In the genomic region with DNA sequence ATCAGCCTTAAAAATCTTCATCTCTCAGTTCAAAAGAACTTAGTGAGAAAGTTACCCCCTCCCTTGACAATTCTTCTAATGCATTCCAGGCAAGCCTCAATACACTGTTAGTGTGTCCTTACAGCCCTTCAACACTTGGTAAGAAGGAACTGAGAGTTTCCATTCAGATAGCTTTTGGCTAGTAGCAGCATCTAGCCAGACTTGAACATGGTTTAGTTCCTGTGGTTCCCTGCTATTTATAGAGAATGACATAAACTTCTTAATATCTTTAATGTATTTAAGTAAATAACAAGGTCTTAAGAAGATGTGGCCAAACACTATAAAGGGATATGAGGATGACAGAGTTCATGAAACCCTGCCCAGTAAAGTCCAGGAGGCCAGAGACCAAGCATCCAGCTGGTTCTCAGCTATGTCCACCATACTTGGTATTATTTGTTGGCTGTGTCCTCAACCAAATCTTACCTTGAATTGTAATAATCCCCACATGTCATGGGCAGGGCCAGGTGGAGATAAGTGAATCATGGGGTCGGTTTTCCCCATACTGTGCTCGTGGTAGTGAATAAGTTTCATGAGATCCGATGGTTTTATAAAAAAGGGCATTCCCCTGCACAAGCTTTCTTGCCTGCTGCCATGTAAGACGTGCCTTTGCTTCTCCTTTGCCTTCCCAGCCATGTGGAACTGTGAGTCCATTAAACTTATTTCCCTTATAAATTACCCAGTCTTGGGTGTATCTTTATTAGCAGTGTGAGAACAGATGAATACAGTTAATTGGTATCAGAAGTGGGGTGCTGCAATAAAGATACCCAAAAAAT, we compare ENCODE assay signal across 31 cellular contexts.
DNase-seq lines count a peak whose midpoint lies in the region; ATAC-seq and TF ChIP-seq lines count a peak whose summit lies in the region.
"Had no signal": no experiment of that assay in that cellular context is flagged by ENCODE, and none has a peak within 500 bp of the region (broad histone marks: within the 10 kb centered on the region; RNA-seq: fewer than 3 reads in every experiment).

No MANE protein-coding gene starts in this region.

- no peaks in the 10 kb centered on the region for H3K27me3 Mint-ChIP-seq in stimulated activated memory B cell treated with anti-CD40 and anti-IgM and Interleukin-4, amounts not matched to agents 10 μg/mL and 1 μg/mL and 100 μg/mL, for 72 hours
- no peaks in the 10 kb centered on the region for H3K27me3 Mint-ChIP-seq in CD4-positive, alpha-beta memory T cell
- H3K27me3 Mint-ChIP-seq: central memory CD8-positive, alpha-beta T cell; dendritic cell treated with granulocyte-macrophage colony-stimulating factor and Interleukin-4, amounts not matched to agents 40 ng/mL and 50 ng/mL, for 4 days; stimulated activated naive CD8-positive, alpha-beta T cell treated with anti-CD3 and anti-CD28 coated beads, Interleukin-15, amount 100 ng/mL, for 72 hours had no signal

- H3K9me3 ChIP-seq in IMR-90 (ENCODE audit: control insufficient read depth, insufficient read depth, low read length), result peaks cover 6% of the 10 kb centered on the region
- H3K9me3 ChIP-seq in CD4-positive, alpha-beta memory T cell (ENCODE audit: control insufficient read depth in 1 of 2, low read length in 2 of 2), result no peaks in the 10 kb centered on the region

- no peak for TF ChIP-seq CTCF in IMR-90 (conservative IDR thresholded peaks at IDR 0.05; ENCODE audit: low read depth, low read length)

- H2BK120ac ChIP-seq in IMR-90 (ENCODE audit: low read depth, low read length), result no peak overlapping the region

- H2BK5ac ChIP-seq in IMR-90 (ENCODE audit: low read depth, low read length, poor library complexity, severe bottlenecking), result no peak overlapping the region

- ATAC-seq in GM18499 (IDR thresholded peaks at IDR 0.05; ENCODE audit: insufficient read depth, unreplicated experiment), result peak; percentile 48
- peak; percentile 60 for ATAC-seq in GM19452 (IDR thresholded peaks at IDR 0.05; ENCODE audit: unreplicated experiment)
- ATAC-seq in IMR-90 (ENCODE audit: low read depth), result no peak
- ATAC-seq in stimulated activated memory B cell treated with anti-CD40 and anti-IgM and Interleukin-4, amounts not matched to agents 10 μg/mL and 1 μg/mL and 100 μg/mL, for 72 hours, result peak; percentile 71
- ATAC-seq: activated CD8-positive, alpha-beta T cell treated with anti-CD3 and anti-CD28 coated beads for 36 hours; body of pancreas; left lung; right cardiac atrium; stimulated activated naive CD8-positive, alpha-beta T cell treated with anti-CD3 and anti-CD28 coated beads, Interleukin-15, amount 100 ng/mL, for 72 hours had no signal

- peaks cover 0 to 10% of the 10 kb centered on the region in 2 experiments; a peak in 2 of 4 replicates for H3K79me1 ChIP-seq in IMR-90 (ENCODE audit: low read depth in 1 of 2, low read length in 2 of 2)

- no peaks in the 10 kb centered on the region for H3K27me3 ChIP-seq in IMR-90 (ENCODE audit: control insufficient read depth, insufficient read depth, low read length)
- no peaks in the 10 kb centered on the region for H3K27me3 ChIP-seq in CD4-positive, alpha-beta memory T cell (ENCODE audit: insufficient read depth, low read length)
- H3K27me3 ChIP-seq: BLaER1 treated with 17β-estradiol and CSF1 and Interleukin-3, amounts not matched to agents 10 nM and 100 nM; body of pancreas; left lung; MG63; Peyer's patch had no signal

- H4K20me1 ChIP-seq in IMR-90 (ENCODE audit: insufficient read depth, low read length), result no peaks in the 10 kb centered on the region

- no peak overlapping the region for H3K4ac ChIP-seq in IMR-90 (ENCODE audit: low read depth, low read length)

- H3K4me3 ChIP-seq in IMR-90 (ENCODE audit: insufficient read depth, low read depth, low read length), result no peak overlapping the region
- no peak overlapping the region for H3K4me3 ChIP-seq in CD4-positive, alpha-beta memory T cell (ENCODE audit: low read length in 2 of 2)
- H3K4me3 ChIP-seq: body of pancreas, left lung, MG63, Peyer's patch, thoracic aorta had no signal

- intact Hi-C loops in IMR-90 (cut with micrococcal nuclease) (loop anchor here (5.0 to 10.0 kb wide), 2 partner anchors 134 to 307 kb away; partner anchors contain the start of gene LARGE1), head of caudate nucleus (cut with DNase I) (no loop called here)
- intact Hi-C loops in CD4-positive, alpha-beta memory T cell (cut with micrococcal nuclease), result no loop called here

- H3K27ac Mint-ChIP-seq in stimulated activated memory B cell treated with anti-CD40 and anti-IgM and Interleukin-4, amounts not matched to agents 10 μg/mL and 1 μg/mL and 100 μg/mL, for 72 hours, result no peak overlapping the region
- H3K27ac Mint-ChIP-seq in CD4-positive, alpha-beta memory T cell, result no peak overlapping the region
- H3K27ac Mint-ChIP-seq: activated CD8-positive, alpha-beta T cell treated with anti-CD3 and anti-CD28 coated beads for 36 hours; activated naive CD4-positive, alpha-beta T cell treated with anti-CD3 and anti-CD28 coated beads for 36 hours; activated T-helper 1 cell treated with anti-CD3 and anti-CD28 coated beads, Interleukin-12 subunit alpha, Interleukin-12 subunit beta, Interleukin-2, Interleukin-4 antibody, amounts not matched to agents 30 ng/mL and 10 ng/mL and 1 ng/mL, durations not matched to agents 14 hours and 24 hours and 36 hours; dendritic cell treated with granulocyte-macrophage colony-stimulating factor and Interleukin-4, amounts not matched to agents 40 ng/mL and 50 ng/mL, for 4 days; stimulated activated naive CD8-positive, alpha-beta T cell treated with anti-CD3 and anti-CD28 coated beads, Interleukin-15, amount 100 ng/mL, for 72 hours; T-helper 2 cell treated with Interferon-gamma antibody and Interleukin-4, amounts not matched to agents 5 μg/mL and 100 μg/mL, for 36 hours had no signal

- no peak overlapping the region for H2BK20ac ChIP-seq in IMR-90 (ENCODE audit: low read depth, low read length)

- no peak overlapping the region for H4K91ac ChIP-seq in IMR-90 (ENCODE audit: insufficient read depth, low read depth, low read length)

- H3K4me3 Mint-ChIP-seq in stimulated activated memory B cell treated with anti-CD40 and anti-IgM and Interleukin-4, amounts not matched to agents 10 μg/mL and 1 μg/mL and 100 μg/mL, for 72 hours, result no peak overlapping the region
- no peak overlapping the region for H3K4me3 Mint-ChIP-seq in CD4-positive, alpha-beta memory T cell
- H3K4me3 Mint-ChIP-seq: activated CD8-positive, alpha-beta T cell treated with anti-CD3 and anti-CD28 coated beads for 36 hours; activated naive CD4-positive, alpha-beta T cell treated with anti-CD3 and anti-CD28 coated beads for 36 hours; activated T-helper 1 cell treated with anti-CD3 and anti-CD28 coated beads, Interleukin-12 subunit alpha, Interleukin-12 subunit beta, Interleukin-2, Interleukin-4 antibody, amounts not matched to agents 30 ng/mL and 10 ng/mL and 1 ng/mL, durations not matched to agents 14 hours and 24 hours and 36 hours; central memory CD8-positive, alpha-beta T cell; dendritic cell treated with granulocyte-macrophage colony-stimulating factor and Interleukin-4, amounts not matched to agents 40 ng/mL and 50 ng/mL, for 4 days; stimulated activated naive CD8-positive, alpha-beta T cell treated with anti-CD3 and anti-CD28 coated beads, Interleukin-15, amount 100 ng/mL, for 72 hours; T-helper 2 cell treated with Interferon-gamma antibody and Interleukin-4, amounts not matched to agents 5 μg/mL and 100 μg/mL, for 36 hours had no signal

- no peak overlapping the region for H4K5ac ChIP-seq in IMR-90 (ENCODE audit: low read depth, low read length)

- H2AFZ ChIP-seq in IMR-90 (replicated peaks; ENCODE audit: low read length, poor library complexity), result no peak overlapping the region

- peaks cover 14% of the 10 kb centered on the region for H3K36me3 Mint-ChIP-seq in stimulated activated memory B cell treated with anti-CD40 and anti-IgM and Interleukin-4, amounts not matched to agents 10 μg/mL and 1 μg/mL and 100 μg/mL, for 72 hours
- no peaks in the 10 kb centered on the region for H3K36me3 Mint-ChIP-seq in CD4-positive, alpha-beta memory T cell

- no peak overlapping the region for H2BK15ac ChIP-seq in IMR-90 (ENCODE audit: low read depth, low read length)

- H3K23ac ChIP-seq in IMR-90 (ENCODE audit: low read depth, low read length), result no peak overlapping the region

- no peak overlapping the region for H4K8ac ChIP-seq in IMR-90 (ENCODE audit: low read depth in 2 of 2, low read length in 2 of 2)

- CTCF ChIA-PET in IMR-90 (lab: Yijun Ruan, JAX), result no interaction called here
- CTCF ChIA-PET in CD4-positive, alpha-beta memory T cell (lab: Charles Lee; ENCODE audit: partially characterized antibody), result no interaction called here

- no peaks in the 10 kb centered on the region for H3K36me3 ChIP-seq in IMR-90 (ENCODE audit: control insufficient read depth, insufficient read depth, low read length)
- H3K36me3 ChIP-seq in CD4-positive, alpha-beta memory T cell (ENCODE audit: insufficient read depth, low read length), result no peaks in the 10 kb centered on the region
- H3K36me3 ChIP-seq: left lung, MG63, Peyer's patch, thoracic aorta had no signal

- no peak overlapping the region for H2AK9ac ChIP-seq in IMR-90 (replicated peaks; ENCODE audit: low read depth, low read length, poor library complexity)

- H3K4me2 ChIP-seq in IMR-90 (ENCODE audit: low read depth, low read length), result no peak overlapping the region
- H3K4me2 ChIP-seq: KMS-11 had no signal

- no peak overlapping the region for H3K14ac ChIP-seq in IMR-90 (replicated peaks; ENCODE audit: low read depth, low read length)

- no peak overlapping the region for H3K56ac ChIP-seq in IMR-90 (ENCODE audit: extremely low read depth, insufficient read depth, low read length)

- H3K4me1 Mint-ChIP-seq in stimulated activated memory B cell treated with anti-CD40 and anti-IgM and Interleukin-4, amounts not matched to agents 10 μg/mL and 1 μg/mL and 100 μg/mL, for 72 hours, result peaks cover 12% of the 10 kb centered on the region
- no peaks in the 10 kb centered on the region for H3K4me1 Mint-ChIP-seq in CD4-positive, alpha-beta memory T cell
- H3K4me1 Mint-ChIP-seq: central memory CD8-positive, alpha-beta T cell had no signal

- no peak overlapping the region for H3K18ac ChIP-seq in IMR-90 (ENCODE audit: low read depth, low read length)

- WGBS in IMR-90 (ENCODE audit: extremely low coverage in 2 of 2, insufficient read length in 1 of 2), 2 experiments, result no CpG with 5 or more reads among the region's 4 CpGs

- H3K9ac ChIP-seq in IMR-90 (ENCODE audit: low read depth, low read length), result no peak overlapping the region
- H3K9ac ChIP-seq: BLaER1 treated with 17β-estradiol and CSF1 and Interleukin-3, amounts not matched to agents 10 nM and 100 nM; KMS-11 had no signal

- peaks cover 19% of the 10 kb centered on the region for H3K9me3 Mint-ChIP-seq in stimulated activated memory B cell treated with anti-CD40 and anti-IgM and Interleukin-4, amounts not matched to agents 10 μg/mL and 1 μg/mL and 100 μg/mL, for 72 hours
- H3K9me3 Mint-ChIP-seq in CD4-positive, alpha-beta memory T cell, result peaks cover 5 to 38% (median 27%) of the 10 kb centered on the region in 8 donors

- no TSS peak for BruUV-seq in IMR-90 (replicated peaks; lab: Mats Ljungman, UMichigan)

- no peaks in the 10 kb centered on the region for H3K9me1 ChIP-seq in IMR-90 (ENCODE audit: insufficient read depth, low read length)

- POLR2A ChIA-PET in IMR-90 (lab: Charles Lee; ENCODE audit: unreplicated experiment), result no interaction called here
- POLR2A ChIA-PET in CD4-positive, alpha-beta memory T cell (lab: Charles Lee; ENCODE audit: partially characterized antibody), result no interaction called here

- in situ Hi-C loops in IMR-90 (cut with MboI; ENCODE audit: low sequenced_read_pairs), result no loop called here

- dilution Hi-C loops in IMR-90 (cut with HindIII; ENCODE audit: low sequenced_read_pairs, unreplicated experiment), result no loop called here

- peak; percentile 6 for DNase-seq in IMR-90
- no peak for DNase-seq in NCI-H2227 (lab: John Stamatoyannopoulos, UW; ENCODE audit: unreplicated experiment)
- no peak for DNase-seq in head of caudate nucleus
- no peak for DNase-seq in CD4-positive, alpha-beta memory T cell
- no peak for DNase-seq in Ammon's horn (ENCODE audit: low spot score)
- DNase-seq: activated CD8-positive, alpha-beta memory T cell treated with anti-CD3 and anti-CD28 coated beads, Interleukin-2, amount 50 U/mL, for 48 hours; activated CD8-positive, alpha-beta T cell treated with anti-CD3 and anti-CD28 coated beads for 36 hours; activated naive CD4-positive, alpha-beta T cell treated with anti-CD3 and anti-CD28 coated beads for 36 hours; body of pancreas; left lung; mesenchymal stem cell; MG63; NCI-H1436; NCI-H2081 treated with DMSO at 0.1 percent for 48 hours; NCI-H748 treated with DMSO at 0.1 percent for 48 hours; Peyer's patch; right cardiac atrium; SIG-M5; stimulated activated CD4-positive, alpha-beta T cell treated with anti-CD3 and anti-CD28 coated beads, Interleukin-1b, Interleukin-23, amount 100 ng/mL, for 48 hours; stimulated activated naive CD8-positive, alpha-beta T cell treated with anti-CD3 and anti-CD28 coated beads, Interleukin-15, amount 100 ng/mL, for 72 hours had no signal

- no peaks in the 10 kb centered on the region for H3K4me1 ChIP-seq in IMR-90 (ENCODE audit: control insufficient read depth, insufficient read depth, low read length)
- H3K4me1 ChIP-seq in CD4-positive, alpha-beta memory T cell (ENCODE audit: insufficient read depth, low read length), result no peaks in the 10 kb centered on the region
- H3K4me1 ChIP-seq: left lung, Peyer's patch had no signal

- H2AK5ac ChIP-seq in IMR-90 (ENCODE audit: low read depth, low read length), result no peak overlapping the region

- no peak for TF ChIP-seq RAD21 in IMR-90 (IDR thresholded peaks at IDR 0.05; ENCODE audit: low read length)

- H3K27ac ChIP-seq in IMR-90 (ENCODE audit: insufficient read depth, low read length), result no peak overlapping the region
- no peak overlapping the region for H3K27ac ChIP-seq in CD4-positive, alpha-beta memory T cell (ENCODE audit: low read depth, low read length)
- H3K27ac ChIP-seq: BLaER1 treated with 17β-estradiol and CSF1 and Interleukin-3, amounts not matched to agents 10 nM and 100 nM; body of pancreas; HL-60; KMS-11; left lung; Peyer's patch; thoracic aorta had no signal

- TF ChIP-seq POLR2A in IMR-90 (IDR thresholded peaks at IDR 0.05; ENCODE audit: low read depth, low read length), result no peak
